Comparison of ENCODE assay signal across 1 cellular context in the genomic region with DNA sequence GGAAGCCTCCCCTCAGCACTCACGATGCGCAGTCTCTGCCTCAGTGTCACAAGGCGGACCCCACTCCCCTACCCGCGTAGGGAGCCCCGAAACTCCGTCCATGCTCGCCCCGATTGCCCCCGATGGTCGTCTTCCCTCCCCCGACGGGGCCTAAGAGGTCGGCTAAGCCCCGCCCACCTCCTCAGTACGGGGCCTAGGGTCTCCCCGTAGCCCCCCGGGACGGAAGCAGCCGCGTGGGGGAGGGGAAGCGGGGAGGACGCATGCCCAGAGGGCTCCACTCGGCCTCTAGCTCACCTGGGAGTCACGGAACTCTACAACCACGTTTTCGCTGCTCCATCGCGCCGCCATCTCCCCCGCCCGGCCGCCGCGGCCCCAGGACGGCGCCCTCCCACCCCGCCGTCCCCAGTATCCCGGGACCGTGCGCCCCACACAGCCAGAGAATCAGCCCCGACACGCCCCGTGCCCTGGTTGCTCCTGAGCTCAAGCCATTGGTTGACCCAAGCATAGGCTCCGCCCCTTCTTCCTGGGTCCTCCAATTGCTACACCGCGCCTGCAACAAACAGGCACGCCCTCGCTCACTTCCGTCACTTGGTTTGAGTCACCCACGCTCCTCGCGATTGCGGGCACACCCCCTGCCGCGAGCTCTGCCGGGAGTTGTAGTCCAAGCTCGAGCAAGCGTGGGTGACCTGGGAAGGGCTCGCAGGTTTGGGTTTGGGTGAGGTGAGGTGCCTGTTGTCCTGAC.
TF ChIP-seq lines count a peak whose summit lies in the region.

A gene with protein sequence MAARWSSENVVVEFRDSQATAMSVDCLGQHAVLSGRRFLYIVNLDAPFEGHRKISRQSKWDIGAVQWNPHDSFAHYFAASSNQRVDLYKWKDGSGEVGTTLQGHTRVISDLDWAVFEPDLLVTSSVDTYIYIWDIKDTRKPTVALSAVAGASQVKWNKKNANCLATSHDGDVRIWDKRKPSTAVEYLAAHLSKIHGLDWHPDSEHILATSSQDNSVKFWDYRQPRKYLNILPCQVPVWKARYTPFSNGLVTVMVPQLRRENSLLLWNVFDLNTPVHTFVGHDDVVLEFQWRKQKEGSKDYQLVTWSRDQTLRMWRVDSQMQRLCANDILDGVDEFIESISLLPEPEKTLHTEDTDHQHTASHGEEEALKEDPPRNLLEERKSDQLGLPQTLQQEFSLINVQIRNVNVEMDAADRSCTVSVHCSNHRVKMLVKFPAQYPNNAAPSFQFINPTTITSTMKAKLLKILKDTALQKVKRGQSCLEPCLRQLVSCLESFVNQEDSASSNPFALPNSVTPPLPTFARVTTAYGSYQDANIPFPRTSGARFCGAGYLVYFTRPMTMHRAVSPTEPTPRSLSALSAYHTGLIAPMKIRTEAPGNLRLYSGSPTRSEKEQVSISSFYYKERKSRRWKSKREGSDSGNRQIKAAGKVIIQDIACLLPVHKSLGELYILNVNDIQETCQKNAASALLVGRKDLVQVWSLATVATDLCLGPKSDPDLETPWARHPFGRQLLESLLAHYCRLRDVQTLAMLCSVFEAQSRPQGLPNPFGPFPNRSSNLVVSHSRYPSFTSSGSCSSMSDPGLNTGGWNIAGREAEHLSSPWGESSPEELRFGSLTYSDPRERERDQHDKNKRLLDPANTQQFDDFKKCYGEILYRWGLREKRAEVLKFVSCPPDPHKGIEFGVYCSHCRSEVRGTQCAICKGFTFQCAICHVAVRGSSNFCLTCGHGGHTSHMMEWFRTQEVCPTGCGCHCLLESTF (minus strand): TSS at position 454 of the 742 bp plus-strand sequence. CDS start 106 bp downstream, at position 348.

TF ChIP-seq in HEK293, 187 proteins besides CTCF, POLR2A, EP300 and RAD21 (continued from another document and continues in another):
- TF ChIP-seq ZNF416 (tag by site-specific recombination; IDR thresholded peaks at IDR 0.05) (no peak), GLI4 (tag by site-specific recombination; IDR thresholded peaks at IDR 0.05) (no peak), ZSCAN30 (tag by site-specific recombination; IDR thresholded peaks at IDR 0.05) (no peak; the same call in 1 of the 2 replicates), ZNF341 (tag by site-specific recombination; IDR thresholded peaks at IDR 0.05; ENCODE audit: low read depth) (peak; percentile 93), ZNF510 (tag by site-specific recombination; IDR thresholded peaks at IDR 0.05; ENCODE audit: insufficient replicate concordance) (no peak), ZNF785 (tag by site-specific recombination; IDR thresholded peaks at IDR 0.05) (no peak), ZFP41 (tag by site-specific recombination; IDR thresholded peaks at IDR 0.05; ENCODE audit: borderline replicate concordance) (no peak), ZNF596 (tag by site-specific recombination; IDR thresholded peaks at IDR 0.05) (no peak), ZNF629 (tag by site-specific recombination; IDR thresholded peaks at IDR 0.05) (peak; percentile 7; the same call in 1 of the 2 replicates), ZFP69B (tag by site-specific recombination; IDR thresholded peaks at IDR 0.05) (peak; percentile 60; the same call in 1 of the 2 replicates), RBAK (tag by site-specific recombination; IDR thresholded peaks at IDR 0.05) (no peak), ZNF623 (tag by site-specific recombination; IDR thresholded peaks at IDR 0.05) (no peak), ZNF354C (tag by site-specific recombination; IDR thresholded peaks at IDR 0.05; ENCODE audit: borderline replicate concordance, low read depth) (no peak), ZNF140 (tag by site-specific recombination; IDR thresholded peaks at IDR 0.05) (no peak), YY1 (tag by site-specific recombination; IDR thresholded peaks at IDR 0.05) (no peak), ZSCAN16 (tag by site-specific recombination; IDR thresholded peaks at IDR 0.05) (peak; percentile 26; the same call in 1 of the 2 replicates), ZNF202 (tag by site-specific recombination; IDR thresholded peaks at IDR 0.05; ENCODE audit: borderline replicate concordance) (no peak), ZNF10 (tag by site-specific recombination; IDR thresholded peaks at IDR 0.05) (peak; percentile 87; the same call in 1 of the 2 replicates), ZNF302 (tag by site-specific recombination; IDR thresholded peaks at IDR 0.05; ENCODE audit: low read depth) (no peak), ZNF324 (tag by site-specific recombination; IDR thresholded peaks at IDR 0.05) (no peak), ZNF544 (tag by site-specific recombination; IDR thresholded peaks at IDR 0.05) (no peak), ZNF777 (tag by site-specific recombination; IDR thresholded peaks at IDR 0.05; ENCODE audit: borderline replicate concordance) (peak; percentile 96), SCRT2 (tag by site-specific recombination; IDR thresholded peaks at IDR 0.05) (peak; percentile 71; the same call in 1 of the 2 replicates), ZNF423 (tag by site-specific recombination; IDR thresholded peaks at IDR 0.05) (no peak), ZNF654 (tag by site-specific recombination; IDR thresholded peaks at IDR 0.05; ENCODE audit: low read depth) (no peak), ZNF561 (tag by site-specific recombination; IDR thresholded peaks at IDR 0.05; ENCODE audit: borderline replicate concordance) (no peak), ZNF335 (tag by site-specific recombination; conservative IDR thresholded peaks at IDR 0.05) (peak; percentile 89), GFI1B (tag by site-specific recombination; IDR thresholded peaks at IDR 0.05) (no peak), ZBTB20 (tag by site-specific recombination; IDR thresholded peaks at IDR 0.05) (peak; percentile 92), ZNF404 (tag by site-specific recombination; IDR thresholded peaks at IDR 0.05) (no peak), ZNF23 (tag by site-specific recombination; IDR thresholded peaks at IDR 0.05; ENCODE audit: borderline replicate concordance) (no peak), ZNF624 (tag by site-specific recombination; IDR thresholded peaks at IDR 0.05) (no peak), KLF16 (tag by site-specific recombination; IDR thresholded peaks at IDR 0.05) (peak; percentile 83), ZNF560 (tag by site-specific recombination; IDR thresholded peaks at IDR 0.05; ENCODE audit: borderline replicate concordance) (no peak), PRDM1 (tag by site-specific recombination; IDR thresholded peaks at IDR 0.05) (no peak), HOXA7 (CRISPR knock-in tag; IDR thresholded peaks at IDR 0.05; ENCODE audit: borderline replicate concordance) (no peak), ZNF501 (tag by site-specific recombination; IDR thresholded peaks at IDR 0.05) (no peak)
- TF ChIP-seq, protein P1, sequence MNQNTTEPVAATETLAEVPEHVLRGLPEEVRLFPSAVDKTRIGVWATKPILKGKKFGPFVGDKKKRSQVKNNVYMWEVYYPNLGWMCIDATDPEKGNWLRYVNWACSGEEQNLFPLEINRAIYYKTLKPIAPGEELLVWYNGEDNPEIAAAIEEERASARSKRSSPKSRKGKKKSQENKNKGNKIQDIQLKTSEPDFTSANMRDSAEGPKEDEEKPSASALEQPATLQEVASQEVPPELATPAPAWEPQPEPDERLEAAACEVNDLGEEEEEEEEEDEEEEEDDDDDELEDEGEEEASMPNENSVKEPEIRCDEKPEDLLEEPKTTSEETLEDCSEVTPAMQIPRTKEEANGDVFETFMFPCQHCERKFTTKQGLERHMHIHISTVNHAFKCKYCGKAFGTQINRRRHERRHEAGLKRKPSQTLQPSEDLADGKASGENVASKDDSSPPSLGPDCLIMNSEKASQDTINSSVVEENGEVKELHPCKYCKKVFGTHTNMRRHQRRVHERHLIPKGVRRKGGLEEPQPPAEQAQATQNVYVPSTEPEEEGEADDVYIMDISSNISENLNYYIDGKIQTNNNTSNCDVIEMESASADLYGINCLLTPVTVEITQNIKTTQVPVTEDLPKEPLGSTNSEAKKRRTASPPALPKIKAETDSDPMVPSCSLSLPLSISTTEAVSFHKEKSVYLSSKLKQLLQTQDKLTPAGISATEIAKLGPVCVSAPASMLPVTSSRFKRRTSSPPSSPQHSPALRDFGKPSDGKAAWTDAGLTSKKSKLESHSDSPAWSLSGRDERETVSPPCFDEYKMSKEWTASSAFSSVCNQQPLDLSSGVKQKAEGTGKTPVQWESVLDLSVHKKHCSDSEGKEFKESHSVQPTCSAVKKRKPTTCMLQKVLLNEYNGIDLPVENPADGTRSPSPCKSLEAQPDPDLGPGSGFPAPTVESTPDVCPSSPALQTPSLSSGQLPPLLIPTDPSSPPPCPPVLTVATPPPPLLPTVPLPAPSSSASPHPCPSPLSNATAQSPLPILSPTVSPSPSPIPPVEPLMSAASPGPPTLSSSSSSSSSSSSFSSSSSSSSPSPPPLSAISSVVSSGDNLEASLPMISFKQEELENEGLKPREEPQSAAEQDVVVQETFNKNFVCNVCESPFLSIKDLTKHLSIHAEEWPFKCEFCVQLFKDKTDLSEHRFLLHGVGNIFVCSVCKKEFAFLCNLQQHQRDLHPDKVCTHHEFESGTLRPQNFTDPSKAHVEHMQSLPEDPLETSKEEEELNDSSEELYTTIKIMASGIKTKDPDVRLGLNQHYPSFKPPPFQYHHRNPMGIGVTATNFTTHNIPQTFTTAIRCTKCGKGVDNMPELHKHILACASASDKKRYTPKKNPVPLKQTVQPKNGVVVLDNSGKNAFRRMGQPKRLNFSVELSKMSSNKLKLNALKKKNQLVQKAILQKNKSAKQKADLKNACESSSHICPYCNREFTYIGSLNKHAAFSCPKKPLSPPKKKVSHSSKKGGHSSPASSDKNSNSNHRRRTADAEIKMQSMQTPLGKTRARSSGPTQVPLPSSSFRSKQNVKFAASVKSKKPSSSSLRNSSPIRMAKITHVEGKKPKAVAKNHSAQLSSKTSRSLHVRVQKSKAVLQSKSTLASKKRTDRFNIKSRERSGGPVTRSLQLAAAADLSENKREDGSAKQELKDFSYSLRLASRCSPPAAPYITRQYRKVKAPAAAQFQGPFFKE (tag by site-specific recombination; IDR thresholded peaks at IDR 0.05; ENCODE audit: borderline replicate concordance): peak; percentile 91; the same call in 1 of the 2 replicates
- TF ChIP-seq, protein P2, sequence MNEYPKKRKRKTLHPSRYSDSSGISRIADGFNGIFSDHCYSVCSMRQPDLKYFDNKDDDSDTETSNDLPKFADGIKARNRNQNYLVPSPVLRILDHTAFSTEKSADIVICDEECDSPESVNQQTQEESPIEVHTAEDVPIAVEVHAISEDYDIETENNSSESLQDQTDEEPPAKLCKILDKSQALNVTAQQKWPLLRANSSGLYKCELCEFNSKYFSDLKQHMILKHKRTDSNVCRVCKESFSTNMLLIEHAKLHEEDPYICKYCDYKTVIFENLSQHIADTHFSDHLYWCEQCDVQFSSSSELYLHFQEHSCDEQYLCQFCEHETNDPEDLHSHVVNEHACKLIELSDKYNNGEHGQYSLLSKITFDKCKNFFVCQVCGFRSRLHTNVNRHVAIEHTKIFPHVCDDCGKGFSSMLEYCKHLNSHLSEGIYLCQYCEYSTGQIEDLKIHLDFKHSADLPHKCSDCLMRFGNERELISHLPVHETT (tag by site-specific recombination; IDR thresholded peaks at IDR 0.05): no peak
- TF ChIP-seq, protein P3, sequence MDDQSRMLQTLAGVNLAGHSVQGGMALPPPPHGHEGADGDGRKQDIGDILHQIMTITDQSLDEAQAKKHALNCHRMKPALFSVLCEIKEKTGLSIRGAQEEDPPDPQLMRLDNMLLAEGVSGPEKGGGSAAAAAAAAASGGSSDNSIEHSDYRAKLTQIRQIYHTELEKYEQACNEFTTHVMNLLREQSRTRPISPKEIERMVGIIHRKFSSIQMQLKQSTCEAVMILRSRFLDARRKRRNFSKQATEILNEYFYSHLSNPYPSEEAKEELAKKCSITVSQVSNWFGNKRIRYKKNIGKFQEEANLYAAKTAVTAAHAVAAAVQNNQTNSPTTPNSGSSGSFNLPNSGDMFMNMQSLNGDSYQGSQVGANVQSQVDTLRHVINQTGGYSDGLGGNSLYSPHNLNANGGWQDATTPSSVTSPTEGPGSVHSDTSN (CRISPR knock-in tag; IDR thresholded peaks at IDR 0.05): no peak
- TF ChIP-seq, protein P4, sequence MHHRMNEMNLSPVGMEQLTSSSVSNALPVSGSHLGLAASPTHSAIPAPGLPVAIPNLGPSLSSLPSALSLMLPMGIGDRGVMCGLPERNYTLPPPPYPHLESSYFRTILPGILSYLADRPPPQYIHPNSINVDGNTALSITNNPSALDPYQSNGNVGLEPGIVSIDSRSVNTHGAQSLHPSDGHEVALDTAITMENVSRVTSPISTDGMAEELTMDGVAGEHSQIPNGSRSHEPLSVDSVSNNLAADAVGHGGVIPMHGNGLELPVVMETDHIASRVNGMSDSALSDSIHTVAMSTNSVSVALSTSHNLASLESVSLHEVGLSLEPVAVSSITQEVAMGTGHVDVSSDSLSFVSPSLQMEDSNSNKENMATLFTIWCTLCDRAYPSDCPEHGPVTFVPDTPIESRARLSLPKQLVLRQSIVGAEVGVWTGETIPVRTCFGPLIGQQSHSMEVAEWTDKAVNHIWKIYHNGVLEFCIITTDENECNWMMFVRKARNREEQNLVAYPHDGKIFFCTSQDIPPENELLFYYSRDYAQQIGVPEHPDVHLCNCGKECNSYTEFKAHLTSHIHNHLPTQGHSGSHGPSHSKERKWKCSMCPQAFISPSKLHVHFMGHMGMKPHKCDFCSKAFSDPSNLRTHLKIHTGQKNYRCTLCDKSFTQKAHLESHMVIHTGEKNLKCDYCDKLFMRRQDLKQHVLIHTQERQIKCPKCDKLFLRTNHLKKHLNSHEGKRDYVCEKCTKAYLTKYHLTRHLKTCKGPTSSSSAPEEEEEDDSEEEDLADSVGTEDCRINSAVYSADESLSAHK (tag by site-specific recombination; IDR thresholded peaks at IDR 0.05): 0 out of 2 replicates have a peak, but pooled peaks have one; percentile 27
- TF ChIP-seq, protein P5, sequence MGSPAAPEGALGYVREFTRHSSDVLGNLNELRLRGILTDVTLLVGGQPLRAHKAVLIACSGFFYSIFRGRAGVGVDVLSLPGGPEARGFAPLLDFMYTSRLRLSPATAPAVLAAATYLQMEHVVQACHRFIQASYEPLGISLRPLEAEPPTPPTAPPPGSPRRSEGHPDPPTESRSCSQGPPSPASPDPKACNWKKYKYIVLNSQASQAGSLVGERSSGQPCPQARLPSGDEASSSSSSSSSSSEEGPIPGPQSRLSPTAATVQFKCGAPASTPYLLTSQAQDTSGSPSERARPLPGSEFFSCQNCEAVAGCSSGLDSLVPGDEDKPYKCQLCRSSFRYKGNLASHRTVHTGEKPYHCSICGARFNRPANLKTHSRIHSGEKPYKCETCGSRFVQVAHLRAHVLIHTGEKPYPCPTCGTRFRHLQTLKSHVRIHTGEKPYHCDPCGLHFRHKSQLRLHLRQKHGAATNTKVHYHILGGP (tag by site-specific recombination; IDR thresholded peaks at IDR 0.05): no peak
- TF ChIP-seq, protein P6, sequence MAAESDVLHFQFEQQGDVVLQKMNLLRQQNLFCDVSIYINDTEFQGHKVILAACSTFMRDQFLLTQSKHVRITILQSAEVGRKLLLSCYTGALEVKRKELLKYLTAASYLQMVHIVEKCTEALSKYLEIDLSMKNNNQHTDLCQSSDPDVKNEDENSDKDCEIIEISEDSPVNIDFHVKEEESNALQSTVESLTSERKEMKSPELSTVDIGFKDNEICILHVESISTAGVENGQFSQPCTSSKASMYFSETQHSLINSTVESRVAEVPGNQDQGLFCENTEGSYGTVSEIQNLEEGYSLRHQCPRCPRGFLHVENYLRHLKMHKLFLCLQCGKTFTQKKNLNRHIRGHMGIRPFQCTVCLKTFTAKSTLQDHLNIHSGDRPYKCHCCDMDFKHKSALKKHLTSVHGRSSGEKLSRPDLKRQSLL (tag by site-specific recombination; IDR thresholded peaks at IDR 0.05): peak; percentile 44; the same call in 1 of the 2 replicates
